10 cellular contexts compared by ENCODE assay signal in genomic region chr10:113520606-113521481, GRCh38. TPM values are rescaled to one million over a fixed set of nuclear protein-coding genes. Genes with fewer than 3 reads are reported as not detected.
DNase-seq lines count a peak whose midpoint lies in the region; ATAC-seq and TF ChIP-seq lines count a peak whose summit lies in the region.
"Had no signal": no experiment of that assay in that cellular context is flagged by ENCODE, and none has a peak within 500 bp of the region (broad histone marks: within the 10 kb centered on the region; RNA-seq: fewer than 3 reads in every experiment).

No MANE protein-coding gene starts in this region.

- H4K20me1 ChIP-seq in SK-N-SH (ENCODE audit: insufficient read depth), result no peaks in the 10 kb centered on the region

- WGBS in SK-N-SH (ENCODE audit: low lambda C conversion rate), result 47% methylated on average over 7 of the region's 8 CpGs
- WGBS in mesenchymal stem cell, result 52% methylated on average over 7 of the region's 8 CpGs

- H2BK15ac ChIP-seq in mesenchymal stem cell (ENCODE audit: low read depth, poor library complexity, severe bottlenecking), result no peak overlapping the region

- no peaks in the 10 kb centered on the region for H3K79me1 ChIP-seq in mesenchymal stem cell (replicated peaks; ENCODE audit: low read length, poor library complexity, severe bottlenecking)

- no peak overlapping the region for H3K14ac ChIP-seq in mesenchymal stem cell (ENCODE audit: low read length in 2 of 2)

- H3K4ac ChIP-seq in mesenchymal stem cell (ENCODE audit: low read depth in 1 of 2, low read length in 2 of 2), result no peak overlapping the region

- TF ChIP-seq CTCF in SK-N-SH (IDR thresholded peaks at IDR 0.05) (peak; percentile 99), endothelial cell (IDR thresholded peaks at IDR 0.05; ENCODE audit: unreplicated experiment) (peak; percentile 95), upper lobe of right lung (IDR thresholded peaks at IDR 0.05) (peak; percentile 97)

- H3K4me2 ChIP-seq in SK-N-SH, result no peak overlapping the region
- H3K4me2 ChIP-seq in mesenchymal stem cell (ENCODE audit: low read length, poor library complexity, severe bottlenecking), result no peak overlapping the region

- TF ChIP-seq EP300 in SK-N-SH (IDR thresholded peaks at IDR 0.05; ENCODE audit: borderline replicate concordance in 1 of 2, low read depth in 1 of 2, low read length in 1 of 2), result no peak

- H3K79me2 ChIP-seq in SK-N-SH (ENCODE audit: insufficient read depth), result no peaks in the 10 kb centered on the region

- H3K4me1 ChIP-seq in SK-N-SH (ENCODE audit: control insufficient read depth in 1 of 2, insufficient read depth in 2 of 2, low read depth in 1 of 2, low read length in 1 of 2) (peaks cover 3 to 9% of the 10 kb centered on the region in 2 experiments; a peak in 2 of 4 replicates), mesenchymal stem cell (ENCODE audit: control insufficient read depth, insufficient read depth, low read depth, low read length) (no peaks in the 10 kb centered on the region), upper lobe of right lung (peaks cover 4% of the 10 kb centered on the region)

- DNase-seq in NCI-H2171 treated with DMSO at 0.1 percent for 48 hours (lab: John Stamatoyannopoulos, UW) (peak; percentile 18), NCI-H2171 (lab: John Stamatoyannopoulos, UW) (no peak), M059J (ENCODE audit: low read depth) (peak; percentile 60), SK-N-SH (peak; percentile 76), endothelial cell (ENCODE audit: low spot score) (peak; percentile 71), mesenchymal stem cell (peak; percentile 72), upper lobe of right lung (no peak)

- CTCF ChIA-PET in SK-N-SH (lab: Yijun Ruan, JAX), result interaction anchor here (0.6 to 5.3 kb wide), 44 partner anchors 9 to 1134 kb away, joined by 3 to 48 read pairs (median 4); no protein-coding TSS in a partner anchor

- no peak overlapping the region for H2BK12ac ChIP-seq in mesenchymal stem cell (ENCODE audit: low read length in 2 of 2)

- H3K36me3 Mint-ChIP-seq in endothelial cell (ENCODE audit: low read depth, unreplicated experiment), result no peaks in the 10 kb centered on the region
- H3K36me3 Mint-ChIP-seq: CD8-positive, alpha-beta memory T cell had no signal

- no peaks in the 10 kb centered on the region for H3K27me3 Mint-ChIP-seq in endothelial cell (ENCODE audit: unreplicated experiment)

- H3K27me3 ChIP-seq in SK-N-SH (ENCODE audit: insufficient read depth) (no peaks in the 10 kb centered on the region), mesenchymal stem cell (ENCODE audit: control insufficient read depth in 1 of 2, insufficient read depth in 1 of 2, low read length in 2 of 2) (no peaks in the 10 kb centered on the region), upper lobe of right lung (no peaks in the 10 kb centered on the region)

- H3K27ac ChIP-seq in SK-N-SH (ENCODE audit: low read depth in 2 of 2, low read length in 1 of 2), result no peak overlapping the region
- no peak overlapping the region for H3K27ac ChIP-seq in mesenchymal stem cell (ENCODE audit: low read length, poor library complexity, severe bottlenecking)
- H3K27ac ChIP-seq in upper lobe of right lung, result no peak overlapping the region

- peak; percentile 96 for TF ChIP-seq RAD21 in SK-N-SH (IDR thresholded peaks at IDR 0.05; ENCODE audit: low read length)

- H2AFZ ChIP-seq in SK-N-SH (ENCODE audit: low read depth), result peak overlapping the region; percentile 67; the same call in 1 of the 2 replicates
- no peak overlapping the region for H2AFZ ChIP-seq in mesenchymal stem cell (ENCODE audit: low read depth, low read length)

- no peak overlapping the region for H2AK5ac ChIP-seq in mesenchymal stem cell (ENCODE audit: low read length, severe bottlenecking)

- no peaks in the 10 kb centered on the region for H3F3A ChIP-seq in SK-N-SH (replicated peaks; ENCODE audit: insufficient read depth)

- no peak overlapping the region; a peak in 1 of 4 replicates for H3K4me3 ChIP-seq in SK-N-SH (ENCODE audit: low read depth in 2 of 2, low read length in 1 of 2)
- H3K4me3 ChIP-seq in mesenchymal stem cell (ENCODE audit: insufficient read depth in 1 of 2, low read depth in 1 of 2, low read length in 2 of 2), result no peak overlapping the region
- no peak overlapping the region for H3K4me3 ChIP-seq in upper lobe of right lung

- intact Hi-C loops in upper lobe of right lung (cut with DNase I), result loop anchor here (5.0 kb wide), 1 partner anchor 139 kb away; no protein-coding TSS in a partner anchor

- no peaks in the 10 kb centered on the region for H3K9me3 Mint-ChIP-seq in endothelial cell (ENCODE audit: unreplicated experiment)
- H3K9me3 Mint-ChIP-seq: CD8-positive, alpha-beta memory T cell; central memory CD8-positive, alpha-beta T cell had no signal

- no peak overlapping the region for H3K4me3 Mint-ChIP-seq in endothelial cell (ENCODE audit: unreplicated experiment)
- H3K4me3 Mint-ChIP-seq: CD8-positive, alpha-beta memory T cell; central memory CD8-positive, alpha-beta T cell had no signal

- no peak overlapping the region for H3K9ac ChIP-seq in SK-N-SH
- H3K9ac ChIP-seq in mesenchymal stem cell (ENCODE audit: low read length), result no peak overlapping the region

- no peaks in the 10 kb centered on the region for H3K36me3 ChIP-seq in SK-N-SH (replicated peaks in 1 of 2; ENCODE audit: control insufficient read depth in 1 of 2, insufficient read depth in 2 of 2, low read length in 1 of 2)
- no peaks in the 10 kb centered on the region for H3K36me3 ChIP-seq in mesenchymal stem cell (ENCODE audit: control insufficient read depth in 1 of 2, insufficient read depth in 2 of 2, low read depth in 1 of 2, low read length in 2 of 2)
- no peaks in the 10 kb centered on the region for H3K36me3 ChIP-seq in upper lobe of right lung

- peak; percentile 76 for ATAC-seq in GM21619 (IDR thresholded peaks at IDR 0.05; ENCODE audit: unreplicated experiment)
- ATAC-seq in upper lobe of right lung, result peak; percentile 89

- no peak overlapping the region for H4K8ac ChIP-seq in mesenchymal stem cell (ENCODE audit: low read length)

- H3K27ac Mint-ChIP-seq in endothelial cell (ENCODE audit: unreplicated experiment), result no peak overlapping the region
- H3K27ac Mint-ChIP-seq: CD8-positive, alpha-beta memory T cell had no signal

- H3K4me1 Mint-ChIP-seq in endothelial cell (ENCODE audit: unreplicated experiment), result peaks cover 14% of the 10 kb centered on the region
- H3K4me1 Mint-ChIP-seq: CD8-positive, alpha-beta memory T cell; central memory CD8-positive, alpha-beta T cell had no signal

- H3K9me3 ChIP-seq in SK-N-SH (no peaks in the 10 kb centered on the region), mesenchymal stem cell (ENCODE audit: control insufficient read depth, low read length) (no peaks in the 10 kb centered on the region), upper lobe of right lung (no peaks in the 10 kb centered on the region)

- H3K9me2 ChIP-seq in SK-N-SH, result no peaks in the 10 kb centered on the region

- H2BK120ac ChIP-seq in mesenchymal stem cell (ENCODE audit: low read depth, low read length), result no peak overlapping the region

- no peak overlapping the region for H4K91ac ChIP-seq in mesenchymal stem cell (ENCODE audit: low read length)

- H3K23ac ChIP-seq in mesenchymal stem cell (ENCODE audit: low read length in 2 of 2), result no peak overlapping the region

- POLR2A ChIA-PET in SK-N-SH (lab: Yijun Ruan, JAX), result no interaction called here

- no peak overlapping the region for H2BK5ac ChIP-seq in mesenchymal stem cell (ENCODE audit: low read depth, low read length, poor library complexity, severe bottlenecking)

- no peak overlapping the region for H3K18ac ChIP-seq in mesenchymal stem cell (ENCODE audit: low read depth in 1 of 2, low read length in 2 of 2)

TF ChIP-seq in SK-N-SH, 30 proteins besides CTCF, POLR2A, EP300 and RAD21 (continues in another document):
- TF ChIP-seq RCOR1 (IDR thresholded peaks at IDR 0.05; ENCODE audit: low read length), result peak; percentile 68; the same call in 1 of the 2 replicates
- TF ChIP-seq MEF2A (IDR thresholded peaks at IDR 0.05; ENCODE audit: borderline replicate concordance, low read depth), result peak; percentile 41; the same call in 1 of the 2 replicates
- TF ChIP-seq REST (IDR thresholded peaks at IDR 0.05; ENCODE audit: low read depth, low read length), result no peak
- no peak for TF ChIP-seq RXRA (IDR thresholded peaks at IDR 0.05; ENCODE audit: borderline replicate concordance, low read depth)
- TF ChIP-seq SMC3 (IDR thresholded peaks at IDR 0.05; ENCODE audit: low read depth, low read length), result peak; percentile 97
- TF ChIP-seq TCF12 (IDR thresholded peaks at IDR 0.05), result no peak

RNA-seq across cellular contexts. Expression of gene HABP2, which starts 32.0 kb away (rescaled TPM):
- total RNA-seq in M059J (2014; rRNA removed; shearing (Covaris generic)), result not detected in 2 replicates
- not detected in 2 replicates for polyA plus RNA-seq in SK-N-SH (2012; rRNA removed)
- polyA plus RNA-seq in SK-N-SH (2012; cell fraction: cytosol; rRNA removed), result not detected in 2 replicates
- polyA plus RNA-seq in SK-N-SH (2012; cell fraction: nucleus; rRNA removed), result not detected in 2 replicates
- total RNA-seq in endothelial cell (ENCODE audit: unreplicated experiment) (not detected), upper lobe of right lung (3.6 TPM)
- not detected for polyA plus RNA-seq in mesenchymal stem cell (2013, experiment 1 of 2)
- polyA plus RNA-seq in mesenchymal stem cell (2013, experiment 2 of 2), result not detected
- total RNA-seq: CD8-positive, alpha-beta memory T cell had no signal
- polyA plus RNA-seq: CD8-positive, alpha-beta memory T cell had no signal

Comparison
In these comparisons a context has a peak if more than half of its experiments do, and no peak if none do; other contexts are left out.
1. DNase-seq: peak in NCI-H2171 treated with DMSO at 0.1 percent for 48 hours (single experiment), M059J (single experiment), SK-N-SH (single experiment), endothelial cell (single experiment) and mesenchymal stem cell (single experiment); none in NCI-H2171 (single experiment) and upper lobe of right lung (single experiment).
2. Peak in every context shown above with its lines, with median percentiles within 50 percentile points of each other: CTCF ChIP-seq.